ENCODE assay signal across 22 cellular contexts in the genomic region with DNA sequence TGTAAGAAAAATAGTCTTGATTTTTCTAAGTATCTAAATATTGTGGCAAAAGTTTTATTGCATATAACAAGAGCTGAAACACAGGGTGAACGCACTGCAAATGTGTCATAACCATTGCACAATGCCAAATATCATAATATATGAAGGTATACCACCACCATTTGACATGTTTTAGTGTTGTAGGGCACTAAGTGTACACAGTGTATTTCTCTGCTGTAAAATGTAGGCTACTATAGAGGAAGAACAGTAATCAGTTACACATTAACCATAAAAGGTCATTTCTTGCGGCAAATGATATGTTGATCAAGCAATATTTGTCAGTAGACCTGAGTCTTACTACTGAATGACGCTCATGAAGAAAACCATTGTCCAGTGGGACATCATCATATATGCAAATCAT.
"Had no signal": no experiment of that assay in that cellular context is flagged by ENCODE, and none has a peak within 500 bp of the region (broad histone marks: within the 10 kb centered on the region; RNA-seq: fewer than 3 reads in every experiment).

No MANE protein-coding gene starts in this region.

- H3K4me3 Mint-ChIP-seq: activated naive CD4-positive, alpha-beta T cell treated with anti-CD3 and anti-CD28 coated beads, Interleukin-2, amount 10 ng/mL, durations not matched to agents 7 days and 5 days; dendritic cell treated with granulocyte-macrophage colony-stimulating factor and Interleukin-4, amounts not matched to agents 40 ng/mL and 50 ng/mL, for 4 days; nephron had no signal

- H3K4me1 Mint-ChIP-seq: activated naive CD4-positive, alpha-beta T cell treated with anti-CD3 and anti-CD28 coated beads, Interleukin-2, amount 10 ng/mL, durations not matched to agents 7 days and 5 days had no signal

- H3K9me3 ChIP-seq: ascending aorta, esophagus squamous epithelium, heart right ventricle, lower lobe of right lung, uterus had no signal

- H3K4me3 ChIP-seq: ascending aorta, esophagus squamous epithelium, heart right ventricle, lower lobe of right lung, uterus had no signal

- H3K9me3 Mint-ChIP-seq: activated naive CD4-positive, alpha-beta T cell treated with anti-CD3 and anti-CD28 coated beads, Interleukin-2, amount 10 ng/mL, durations not matched to agents 7 days and 5 days; dendritic cell treated with granulocyte-macrophage colony-stimulating factor and Interleukin-4, amounts not matched to agents 40 ng/mL and 50 ng/mL, for 4 days; nephron had no signal

- ATAC-seq: heart right ventricle, lower lobe of right lung had no signal

- H3K36me3 Mint-ChIP-seq: activated naive CD4-positive, alpha-beta T cell treated with anti-CD3 and anti-CD28 coated beads, Interleukin-2, amount 10 ng/mL, durations not matched to agents 7 days and 5 days had no signal

- DNase-seq: activated CD4-positive, CD25-positive, alpha-beta regulatory T cell treated with anti-CD3 and anti-CD28 coated beads, Interleukin-2, amount 50 U/mL, for 72 hours; activated CD8-positive, alpha-beta memory T cell treated with anti-CD3 and anti-CD28 coated beads for 24 hours; activated CD8-positive, alpha-beta memory T cell treated with anti-CD3 and anti-CD28 coated beads, Interleukin-2, amount 50 U/mL, for 48 hours; activated effector memory CD4-positive, alpha-beta T cell treated with Interleukin-2 at 50 U/mL for 16 hours; activated naive CD4-positive, alpha-beta T cell treated with anti-CD3 and anti-CD28 coated beads, Interleukin-2, amount 10 ng/mL, durations not matched to agents 7 days and 5 days; activated T-cell treated with anti-CD3 and anti-CD28 coated beads, Interleukin-2, amount 50 U/mL, for 48 hours; cerebellar nuclear complex; effector memory CD4-positive, alpha-beta T cell; esophagus squamous epithelium; heart right ventricle; lower lobe of right lung; posterior cingulate gyrus; stimulated activated CD4-positive, alpha-beta T cell treated with anti-CD3 and anti-CD28 coated beads, Interleukin-12 subunit alpha, Interleukin-12 subunit beta, amount 100 ng/mL, for 4 hours; stimulated activated CD4-positive, alpha-beta T cell treated with anti-CD3 and anti-CD28 coated beads, Interleukin-1b, Interleukin-23, amount 100 ng/mL, for 48 hours; stimulated activated CD8-positive, alpha-beta memory T cell treated with anti-CD3 and anti-CD28 coated beads, Interleukin-4, amount 100 ng/mL, for 48 hours; stimulated activated naive CD4-positive, alpha-beta T cell; T-helper 2 cell; uterus had no signal

- H3K27me3 Mint-ChIP-seq: activated naive CD4-positive, alpha-beta T cell treated with anti-CD3 and anti-CD28 coated beads, Interleukin-2, amount 10 ng/mL, durations not matched to agents 7 days and 5 days; dendritic cell treated with granulocyte-macrophage colony-stimulating factor and Interleukin-4, amounts not matched to agents 40 ng/mL and 50 ng/mL, for 4 days had no signal

- H3K27ac Mint-ChIP-seq: activated naive CD4-positive, alpha-beta T cell treated with anti-CD3 and anti-CD28 coated beads, Interleukin-2, amount 10 ng/mL, durations not matched to agents 7 days and 5 days; dendritic cell treated with granulocyte-macrophage colony-stimulating factor and Interleukin-4, amounts not matched to agents 40 ng/mL and 50 ng/mL, for 4 days; nephron had no signal

- H3K36me3 ChIP-seq: ascending aorta, esophagus squamous epithelium, heart right ventricle, lower lobe of right lung, uterus had no signal

- H3K27me3 ChIP-seq: ascending aorta, esophagus squamous epithelium, heart right ventricle, uterus had no signal

- H3K27ac ChIP-seq: ascending aorta, esophagus squamous epithelium, heart right ventricle, lower lobe of right lung, uterus, VCaP had no signal

- H3K4me1 ChIP-seq: ascending aorta, heart right ventricle, lower lobe of right lung, uterus had no signal
